In the genomic region with DNA sequence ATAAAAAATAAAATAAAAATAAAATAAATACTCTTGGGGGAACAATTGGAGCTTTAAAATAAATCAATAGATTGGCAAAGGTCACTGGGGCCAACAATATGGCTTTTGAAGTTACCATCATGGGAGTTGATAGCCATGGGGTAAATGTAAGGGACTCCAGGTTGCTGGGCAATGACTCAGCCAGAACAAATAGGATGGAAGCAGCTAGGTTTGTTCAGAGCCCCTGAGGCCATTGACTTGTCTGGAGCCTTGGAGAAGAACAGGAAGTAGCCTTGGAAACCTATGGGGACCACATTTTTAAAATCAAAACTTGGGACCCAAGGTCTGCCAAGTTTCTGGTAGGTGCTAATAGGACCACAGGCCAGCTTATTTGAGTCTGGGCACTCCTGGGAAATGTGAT, we compare ENCODE assay signal across 23 cellular contexts. TPM values are rescaled to one million over a fixed set of nuclear protein-coding genes. Genes with fewer than 3 reads are reported as not detected.
"Had no signal": no experiment of that assay in that cellular context is flagged by ENCODE, and none has a peak within 500 bp of the region (broad histone marks: within the 10 kb centered on the region; RNA-seq: fewer than 3 reads in every experiment).

No MANE protein-coding gene starts in this region.

- FAIRE-seq: endometrium, frontal cortex had no signal

- H3K27ac ChIP-seq: body of pancreas, hepatocyte, right lobe of liver, skin epidermis, thyroid gland, WERI-Rb-1 had no signal

- H3K4me2 ChIP-seq: hepatocyte had no signal

- H3K36me3 ChIP-seq: right lobe of liver, thyroid gland, WERI-Rb-1 had no signal

- H2AFZ ChIP-seq: hepatocyte had no signal

- ATAC-seq: activated CD8-positive, alpha-beta T cell treated with anti-CD3 and anti-CD28 coated beads, Interleukin-2, amount 10 ng/mL, durations not matched to agents 7 days and 5 days; body of pancreas; mucosa of descending colon; right lobe of liver had no signal

- H3K4me1 ChIP-seq: body of pancreas, right lobe of liver, thyroid gland had no signal

- H3K4me3 ChIP-seq: body of pancreas, hepatocyte, mucosa of descending colon, right lobe of liver, skin epidermis, thyroid gland had no signal

- H3K27me3 ChIP-seq: body of pancreas, right lobe of liver, thyroid gland had no signal

- DNase-seq: activated CD4-positive, alpha-beta T cell treated with anti-CD3 and anti-CD28 coated beads for 1 hour; activated CD4-positive, alpha-beta T cell treated with anti-CD3 and anti-CD28 coated beads, Interleukin-2, amount 50 U/mL, for 1 hour; activated CD8-positive, alpha-beta T cell treated with anti-CD3 and anti-CD28 coated beads, Interleukin-2, amount 10 ng/mL, durations not matched to agents 7 days and 5 days; activated gamma-delta T cell; anterior cingulate cortex; body of pancreas; caudate nucleus; effector CD4-positive, alpha-beta T cell; glutamatergic neuron; mesenchymal stem cell; mucosa of descending colon; nephron progenitor cell; right lobe of liver; stimulated activated CD4-positive, alpha-beta T cell treated with anti-CD3 and anti-CD28 coated beads, Interleukin-1b, Interleukin-23, amount 100 ng/mL, for 48 hours; substantia nigra; thyroid gland; WERI-Rb-1 had no signal

- H3K9me3 ChIP-seq: body of pancreas, mucosa of descending colon, right lobe of liver, thyroid gland had no signal

- H3K79me2 ChIP-seq: hepatocyte had no signal

RNA-seq across cellular contexts. Expression of a gene that starts 35.2 kb away (rescaled TPM):
- total RNA-seq: activated CD8-positive, alpha-beta T cell treated with anti-CD3 and anti-CD28 coated beads, Interleukin-2, amount 10 ng/mL, durations not matched to agents 7 days and 5 days; activated T-helper 1 cell treated with anti-CD3 and anti-CD28 coated beads, Interleukin-12 subunit alpha, Interleukin-12 subunit beta, Interleukin-2, Interleukin-4 antibody, amounts not matched to agents 30 ng/mL and 10 ng/mL and 1 ng/mL, durations not matched to agents 14 hours and 24 hours and 36 hours; body of pancreas; T-helper 2 cell treated with Interferon-gamma antibody and Interleukin-4, amounts not matched to agents 100 ng/mL and 5 ng/mL, for 36 hours; thyroid gland had no signal
